8 cellular contexts compared by ENCODE assay signal in genomic region chr12:49636979-49637378, GRCh38. TPM values are rescaled to one million over a fixed set of nuclear protein-coding genes. Genes with fewer than 3 reads are reported as not detected.
DNase-seq lines count a peak whose midpoint lies in the region; ATAC-seq, FAIRE-seq and TF ChIP-seq lines count a peak whose summit lies in the region.

No MANE protein-coding gene starts in this region.

- intact Hi-C loops in activated CD4-positive, alpha-beta memory T cell treated with anti-CD3 and anti-CD28 coated beads for 36 hours (cut with micrococcal nuclease), result loop anchor here (1.0 kb wide), 1 partner anchor 70 kb away; the partner anchor contains the start of gene FMNL3

- H3K27me3 Mint-ChIP-seq in activated CD4-positive, alpha-beta memory T cell treated with anti-CD3 and anti-CD28 coated beads for 36 hours, result no peaks in the 10 kb centered on the region

- peaks cover 0 to 13% of the 10 kb centered on the region in 2 donors for H3K36me3 ChIP-seq in lung (ENCODE audit: control insufficient read depth in 2 of 2, insufficient read depth in 2 of 2, low read length in 2 of 2)

- H3K36me3 Mint-ChIP-seq in activated CD4-positive, alpha-beta memory T cell treated with anti-CD3 and anti-CD28 coated beads for 36 hours, result peaks cover under 1% of the 10 kb centered on the region
- H3K36me3 Mint-ChIP-seq in stimulated activated effector memory CD8-positive, alpha-beta T cell treated with anti-CD3 and anti-CD28 coated beads, Interleukin-12 subunit alpha, Interleukin-12 subunit beta, amount 100 ng/mL, for 72 hours, result peaks cover 18% of the 10 kb centered on the region

- H3K4me3 Mint-ChIP-seq in activated CD4-positive, alpha-beta memory T cell treated with anti-CD3 and anti-CD28 coated beads for 36 hours, result no peak overlapping the region
- H3K4me3 Mint-ChIP-seq in stimulated activated effector memory CD8-positive, alpha-beta T cell treated with anti-CD3 and anti-CD28 coated beads, Interleukin-12 subunit alpha, Interleukin-12 subunit beta, amount 100 ng/mL, for 72 hours, result no peak overlapping the region

- no peaks in the 10 kb centered on the region for H3K27me3 ChIP-seq in lung (ENCODE audit: control insufficient read depth, insufficient read depth)

- peak overlapping the region; percentile 7 for H3K27ac Mint-ChIP-seq in activated CD4-positive, alpha-beta memory T cell treated with anti-CD3 and anti-CD28 coated beads for 36 hours
- peak overlapping the region; percentile 80 for H3K27ac Mint-ChIP-seq in stimulated activated effector memory CD8-positive, alpha-beta T cell treated with anti-CD3 and anti-CD28 coated beads, Interleukin-12 subunit alpha, Interleukin-12 subunit beta, amount 100 ng/mL, for 72 hours

- POLR2A ChIA-PET in activated CD4-positive, alpha-beta memory T cell treated with anti-CD3 and anti-CD28 coated beads for 36 hours (lab: Charles Lee), result interaction anchor here (1.2 to 1.5 kb wide), 3 partner anchors 76 to 128 kb away, joined by 3 to 4 read pairs (median 3); partner anchors contain the start of gene TMBIM6

- DNase-seq in COR-L47 (lab: John Stamatoyannopoulos, UW), result peak; percentile 47
- peak; percentile 73 for DNase-seq in H54 (ENCODE audit: insufficient read length, low spot score)
- peak; percentile 52 for DNase-seq in NCI-H748 (lab: John Stamatoyannopoulos, UW; ENCODE audit: unreplicated experiment)
- DNase-seq in activated CD4-positive, alpha-beta memory T cell treated with anti-CD3 and anti-CD28 coated beads for 36 hours, result peak; percentile 70
- DNase-seq in effector CD4-positive, alpha-beta T cell, result peak; percentile 42
- DNase-seq in lung (ENCODE audit: low spot score), result no peak
- peak in 1 of 2 donors; percentile 71 for DNase-seq in stimulated activated effector memory CD8-positive, alpha-beta T cell treated with anti-CD3 and anti-CD28 coated beads, Interleukin-12 subunit alpha, Interleukin-12 subunit beta, amount 100 ng/mL, for 72 hours (ENCODE audit: low spot score in 2 of 2)
- no peak for DNase-seq in ureter (ENCODE audit: low spot score)

- 10 to 13% methylated on average over 2 of the region's 2 CpGs for WGBS in lung, 2 donors

- no peaks in the 10 kb centered on the region for H3K9me3 Mint-ChIP-seq in activated CD4-positive, alpha-beta memory T cell treated with anti-CD3 and anti-CD28 coated beads for 36 hours
- no peaks in the 10 kb centered on the region for H3K9me3 Mint-ChIP-seq in stimulated activated effector memory CD8-positive, alpha-beta T cell treated with anti-CD3 and anti-CD28 coated beads, Interleukin-12 subunit alpha, Interleukin-12 subunit beta, amount 100 ng/mL, for 72 hours

- TF ChIP-seq CTCF in lung (IDR thresholded peaks at IDR 0.05; ENCODE audit: control extremely low read depth, extremely low read depth), result peak; percentile 65

- no peaks in the 10 kb centered on the region for H3K9me3 ChIP-seq in lung (ENCODE audit: control insufficient read depth in 2 of 2, insufficient read depth in 1 of 2, low read length in 1 of 2)

- ATAC-seq in lung (ENCODE audit: insufficient read depth, low FRiP score), result peak; percentile 78
- ATAC-seq in stimulated activated effector memory CD8-positive, alpha-beta T cell treated with anti-CD3 and anti-CD28 coated beads, Interleukin-12 subunit alpha, Interleukin-12 subunit beta, amount 100 ng/mL, for 72 hours, result peak; percentile 84

- TF ChIP-seq POLR2A in H54 (IDR thresholded peaks at IDR 0.05; ENCODE audit: low read depth, low read length), result no peak

- FAIRE-seq in H54 (lab: Jason Lieb, UNC), result peak; percentile 45

- H3K4me1 ChIP-seq in lung (ENCODE audit: control insufficient read depth in 2 of 2, insufficient read depth in 2 of 2, low read length in 2 of 2), result peaks cover 0 to 6% of the 10 kb centered on the region in 2 donors

- CTCF ChIA-PET in activated CD4-positive, alpha-beta memory T cell treated with anti-CD3 and anti-CD28 coated beads for 36 hours (lab: Charles Lee), result interaction anchor here (0.6 to 4.7 kb wide), 21 partner anchors 8 to 201 kb away, joined by 3 to 70 read pairs (median 4); partner anchors contain the start of genes FMNL3, PRPF40B and TMBIM6

- H3K4me1 Mint-ChIP-seq in activated CD4-positive, alpha-beta memory T cell treated with anti-CD3 and anti-CD28 coated beads for 36 hours (ENCODE audit: low read depth), result peaks cover 6% of the 10 kb centered on the region
- peaks cover 30% of the 10 kb centered on the region for H3K4me1 Mint-ChIP-seq in stimulated activated effector memory CD8-positive, alpha-beta T cell treated with anti-CD3 and anti-CD28 coated beads, Interleukin-12 subunit alpha, Interleukin-12 subunit beta, amount 100 ng/mL, for 72 hours

- no peak overlapping the region for H3K27ac ChIP-seq in lung (ENCODE audit: low read depth in 1 of 2, low read length in 1 of 2)

- no peak overlapping the region for H3K4me3 ChIP-seq in lung

RNA-seq across cellular contexts. Expression of gene PRPF40B, which starts 13.6 kb away (rescaled TPM):
- total RNA-seq in activated CD4-positive, alpha-beta memory T cell treated with anti-CD3 and anti-CD28 coated beads for 36 hours, result 1 to 10 TPM; 6.2 to 8.9 TPM
- 10 to 100 TPM; 15.8 to 20.0 TPM for total RNA-seq in lung
- 10 to 100 TPM; 10.0 to 18.3 TPM for polyA plus RNA-seq in lung
- total RNA-seq in ureter, result 44.4 TPM

RNA-seq across cellular contexts. Expression of gene FAM186B, which starts 31.5 kb away (rescaled TPM):
- not detected for total RNA-seq in activated CD4-positive, alpha-beta memory T cell treated with anti-CD3 and anti-CD28 coated beads for 36 hours
- total RNA-seq in lung, result under 1 TPM; 0.54 to 0.80 TPM
- under 1 TPM; 0.17 to 0.31 TPM for polyA plus RNA-seq in lung
- total RNA-seq in ureter, result 1.2 TPM

Comparison
In these comparisons a context has a peak if more than half of its experiments do, and no peak if none do; other contexts are left out.
1. DNase-seq: peak in COR-L47 (single experiment), H54 (single experiment), NCI-H748 (single experiment), activated CD4-positive, alpha-beta memory T cell treated with anti-CD3 and anti-CD28 coated beads for 36 hours (single experiment) and effector CD4-positive, alpha-beta T cell (single experiment); none in lung (single experiment) and ureter (single experiment).